Comparison of ENCODE assay signal across 8 cellular contexts in genomic region chr13:39037880-39038568, GRCh38. TPM values are rescaled to one million over a fixed set of nuclear protein-coding genes. Genes with fewer than 3 reads are reported as not detected.
A peak's percentile ranks its signal among the peaks of the same experiment; 100 is the strongest.
DNase-seq lines count a peak whose midpoint lies in the region; ATAC-seq and TF ChIP-seq lines count a peak whose summit lies in the region.

NHLRC3 (plus strand) TSS chr13:39038456; CDS start chr13:39038640, 184 bp downstream.
PROSER1 (minus strand) TSS chr13:39038089; CDS start chr13:39037242, 847 bp downstream.

- peak within 1 kb of the TSS; percentile 93 to 99 for H3K27ac Mint-ChIP-seq in T-cell

- H3K27ac ChIP-seq in adrenal gland (peak within 1 kb of the TSS in 4 of 5 donors; percentile 47 to 86 (median 77)), heart right ventricle (peak within 1 kb of the TSS; percentile 11 to 92 (median 84)), upper lobe of left lung (peak within 1 kb of the TSS; percentile 88 to 93 (median 89))

- H3K27me3 Mint-ChIP-seq in T-cell, result no peaks in the 10 kb centered on the region

- TF ChIP-seq CTCF in GM10266 (IDR thresholded peaks at IDR 0.05; ENCODE audit: control insufficient read depth, insufficient read depth, low read depth, missing control alignments) (no peak), adrenal gland (IDR thresholded peaks at IDR 0.05) (peak in 4 of 6 experiments; percentile 14 to 43 (median 24)), heart right ventricle (IDR thresholded peaks at IDR 0.05) (peak in 1 of 9 donors; percentile 13), upper lobe of left lung (IDR thresholded peaks at IDR 0.05) (peak in 2 of 6 experiments; percentile 30 to 42)

- H3K4me3 ChIP-seq in adrenal gland (peak within 1 kb of the TSS; percentile 48 to 93 (median 82)), heart right ventricle (peak within 1 kb of the TSS; percentile 55 to 98 (median 92)), upper lobe of left lung (peak within 1 kb of the TSS; percentile 73 to 96 (median 89))

- peaks cover 15 to 61% of the 10 kb centered on the region in 2 donors for H3K4me1 ChIP-seq in adrenal gland (replicated peaks in 1 of 2)
- H3K4me1 ChIP-seq in heart right ventricle, result peaks cover 0 to 58% (median 51%) of the 10 kb centered on the region in 9 donors
- H3K4me1 ChIP-seq in upper lobe of left lung, result peaks cover 24 to 63% (median 30%) of the 10 kb centered on the region in 4 donors

- DNase-seq in GM10266 (ENCODE audit: extremely low spot score) (peak; percentile 83), NCI-H1436 treated with DMSO at 0.1 percent for 48 hours (lab: John Stamatoyannopoulos, UW) (peak; percentile 21), T-cell (peak; percentile 72 to 87 (median 80)), adrenal gland (peak; percentile 93 to 98 (median 95)), heart right ventricle (peak; percentile 87 to 95), posterior cingulate gyrus (peak; percentile 94 to 99 (median 96)), upper lobe of left lung (peak; percentile 83 to 91)

- peaks cover 6% of the 10 kb centered on the region for H3K36me3 Mint-ChIP-seq in T-cell

- ATAC-seq in HG02678 (IDR thresholded peaks at IDR 0.05; ENCODE audit: unreplicated experiment) (peak; percentile 73), T-cell (replicated peaks in 1 of 4) (peak; percentile 80 to 87 (median 82)), heart right ventricle (peak; percentile 93 to 98 (median 97)), upper lobe of left lung (ENCODE audit: low FRiP score in 2 of 2) (peak; percentile 97 to 98)

- intact Hi-C loops in adrenal gland (cut with DNase I), result no loop called here
- intact Hi-C loops in heart right ventricle (cut with DNase I), result no loop called here
- intact Hi-C loops in posterior cingulate gyrus (cut with DNase I), result loop anchor here (5.0 kb wide), 2 partner anchors 579 to 619 kb away; partner anchors contain the start of gene COG6

- POLR2A ChIA-PET in T-cell (lab: Charles Lee), result interaction anchor here in 1 of 2 donors (0.5 to 1.2 kb wide), 2 partner anchors 682 to 1834 kb away, joined by 3 to 15 read pairs; no protein-coding TSS in a partner anchor

- CTCF ChIA-PET in T-cell (lab: Charles Lee), result interaction anchor here in 1 of 2 donors (1.0 to 1.6 kb wide), 5 partner anchors 9 to 57 kb away, joined by 3 to 8 read pairs (median 4); no protein-coding TSS in a partner anchor

- TF ChIP-seq EP300 in upper lobe of left lung (IDR thresholded peaks at IDR 0.05), result peak in 1 of 4 donors; percentile 1

- H3K27me3 ChIP-seq in adrenal gland, result no peaks in the 10 kb centered on the region
- H3K27me3 ChIP-seq in heart right ventricle, result no peaks in the 10 kb centered on the region
- H3K27me3 ChIP-seq in upper lobe of left lung, result no peaks in the 10 kb centered on the region

- peak in 1 of 2 donors; percentile 67 for TF ChIP-seq POLR2A in adrenal gland (IDR thresholded peaks at IDR 0.05)
- TF ChIP-seq POLR2A in upper lobe of left lung (IDR thresholded peaks at IDR 0.05), result peak in 3 of 4 donors; percentile 60 to 67 (median 64)

- H3K4me3 Mint-ChIP-seq in T-cell, result peak within 1 kb of the TSS; percentile 90 to 92 (median 91)

- H3K9me3 ChIP-seq in adrenal gland (replicated peaks in 1 of 3) (no peaks in the 10 kb centered on the region), heart right ventricle (no peaks in the 10 kb centered on the region), upper lobe of left lung (no peaks in the 10 kb centered on the region)

- no peaks in the 10 kb centered on the region for H3K9me3 Mint-ChIP-seq in T-cell

- peaks cover 60 to 69% (median 60%) of the 10 kb centered on the region in 3 donors for H3K4me1 Mint-ChIP-seq in T-cell

- WGBS in adrenal gland, 4 donors, result 0 to 1% (median 0%) methylated on average over 18 to 41 of the region's 41 CpGs
- WGBS in heart right ventricle, 2 donors, result 0% methylated on average over 41 of the region's 41 CpGs
- 0 to 1% methylated on average over 21 to 28 of the region's 41 CpGs for whole genome bisulfite sequencing in upper lobe of left lung, 2 donors

- H3K36me3 ChIP-seq in adrenal gland (replicated peaks in 1 of 2), result no peaks in the 10 kb centered on the region
- peaks cover 0 to 21% (median 0%) of the 10 kb centered on the region in 9 donors for H3K36me3 ChIP-seq in heart right ventricle
- peaks cover 0 to 2% (median 0%) of the 10 kb centered on the region in 4 donors for H3K36me3 ChIP-seq in upper lobe of left lung

RNA-seq across cellular contexts. Expression of gene NHLRC3, which starts in this region (rescaled TPM):
- 10 to 100 TPM; 16.0 to 22.3 (median 21.8) TPM for total RNA-seq in T-cell
- 10 to 100 TPM in 7 of 8 donors, 1 to 10 TPM in 1; 6.6 to 25.7 (median 21.1) TPM for total RNA-seq in adrenal gland
- polyA plus RNA-seq in adrenal gland, result 10 to 100 TPM; 13.8 to 19.6 (median 19.0) TPM
- 10 to 100 TPM in 9 of 10 donors, 1 to 10 TPM in 1; 9.4 to 15.9 (median 11.9) TPM for total RNA-seq in heart right ventricle
- 10 to 100 TPM in 1 of 2 donors, 1 to 10 TPM in 1; 3.5 to 11.6 TPM for polyA plus RNA-seq in heart right ventricle
- total RNA-seq in upper lobe of left lung, result 10 to 100 TPM; 19.5 to 35.6 (median 30.1) TPM

RNA-seq across cellular contexts. Expression of gene PROSER1, which starts in this region (rescaled TPM):
- total RNA-seq in T-cell (10 to 100 TPM; 40.1 to 50.7 (median 45.1) TPM), adrenal gland (10 to 100 TPM in 7 of 8 donors, 1 to 10 TPM in 1; 7.8 to 31.4 (median 19.0) TPM), heart right ventricle (10 to 100 TPM in 9 of 10 donors, 1 to 10 TPM in 1; 9.4 to 22.4 (median 16.7) TPM), upper lobe of left lung (10 to 100 TPM; 10.5 to 59.5 (median 28.4) TPM)
- polyA plus RNA-seq in adrenal gland (10 to 100 TPM; 14.1 to 19.2 (median 17.8) TPM), heart right ventricle (10 to 100 TPM in 1 of 2 donors, 1 to 10 TPM in 1; 5.4 to 19.9 TPM)

Comparison
In these comparisons a context has a peak if more than half of its experiments do, and no peak if none do; other contexts are left out.
1. Peak in every context shown above with its lines: DNase-seq, ATAC-seq, H3K4me3 ChIP-seq and H3K27ac ChIP-seq.
2. DNase-seq: peak in every context shown above with its lines; median percentile 96 in posterior cingulate gyrus; 95 in adrenal gland; 91 in heart right ventricle; 87 in upper lobe of left lung; 83 in GM10266; 80 in T-cell; 21 in NCI-H1436 treated with DMSO at 0.1 percent for 48 hours.